ENCODE assay signal across 33 cellular contexts in the genomic region with DNA sequence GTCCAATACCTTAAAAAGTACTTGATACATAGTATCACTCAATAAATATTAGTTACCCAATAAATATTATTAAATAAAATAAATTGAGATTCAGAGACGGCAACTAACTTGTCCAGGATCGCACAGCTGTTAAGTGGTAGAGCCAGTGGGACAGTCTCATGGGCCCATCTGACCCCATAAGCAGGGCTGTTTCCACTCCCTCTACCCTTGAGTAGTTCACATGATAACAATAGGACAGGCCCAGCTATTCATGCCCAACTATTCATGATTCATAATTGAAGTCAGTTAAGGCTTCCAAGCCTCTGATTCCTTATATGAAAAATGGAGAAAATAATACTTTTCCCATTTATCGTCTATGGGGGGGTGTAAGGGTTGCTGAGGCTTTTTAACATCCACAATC.
"Had no signal": no experiment of that assay in that cellular context is flagged by ENCODE, and none has a peak within 500 bp of the region (broad histone marks: within the 10 kb centered on the region; RNA-seq: fewer than 3 reads in every experiment).

No MANE protein-coding gene starts in this region.

- H3K27ac ChIP-seq: adrenal gland, body of pancreas, breast epithelium, cardiac muscle cell, coronary artery, esophagus squamous epithelium, gastrocnemius medialis, heart left ventricle had no signal

- DNase-seq: activated CD4-positive, alpha-beta memory T cell treated with anti-CD3 and anti-CD28 coated beads for 36 hours; activated CD4-positive, alpha-beta T cell treated with anti-CD3 and anti-CD28 coated beads for 36 hours; activated CD4-positive, alpha-beta T cell treated with anti-CD3 and anti-CD28 coated beads, Interleukin-2, amount 10 ng/mL, durations not matched to agents 24 days and 14 days; activated CD4-positive, CD25-positive, alpha-beta regulatory T cell; activated CD4-positive, CD25-positive, alpha-beta regulatory T cell treated with anti-CD3 and anti-CD28 coated beads, Interleukin-2, amount 50 U/mL, for 72 hours; activated CD8-positive, alpha-beta memory T cell treated with anti-CD3 and anti-CD28 coated beads, Interleukin-2, amount 10 ng/mL, durations not matched to agents 7 days and 5 days; activated CD8-positive, alpha-beta memory T cell treated with anti-CD3 and anti-CD28 coated beads, Interleukin-2, amount 50 U/mL, for 4 hours; activated CD8-positive, alpha-beta T cell treated with anti-CD3 and anti-CD28 coated beads, Interleukin-2, amount 10 ng/mL, durations not matched to agents 7 days and 5 days; activated effector memory CD4-positive, alpha-beta T cell treated with anti-CD3 and anti-CD28 coated beads, Interleukin-2, amount 50 U/mL, for 16 hours; activated naive CD4-positive, alpha-beta T cell treated with anti-CD3 and anti-CD28 coated beads for 36 hours; activated naive CD8-positive, alpha-beta T cell treated with anti-CD3 and anti-CD28 coated beads for 36 hours; activated naive CD8-positive, alpha-beta T cell treated with anti-CD3 and anti-CD28 coated beads, Interleukin-2, amount 50 U/mL, for 24 hours; activated T-cell treated with anti-CD3 and anti-CD28 coated beads, Interleukin-2, amount 50 U/mL, for 1 hour; activated T-cell treated with anti-CD3 and anti-CD28 coated beads, Interleukin-2, amount 50 U/mL, for 48 hours; adrenal gland; amygdala; aorta; body of pancreas; central memory CD4-positive, alpha-beta T cell; effector memory CD4-positive, alpha-beta T cell; erythroblast; esophagus squamous epithelium; foreskin fibroblast; gastrocnemius medialis; glutamatergic neuron; heart left ventricle; T-helper 1 cell; T-helper 17 cell; T1000 had no signal

- H3K36me3 ChIP-seq: adrenal gland, breast epithelium, cardiac muscle cell, esophagus squamous epithelium, gastrocnemius medialis, heart left ventricle had no signal

- H3K4me3 ChIP-seq: adrenal gland, body of pancreas, breast epithelium, cardiac muscle cell, coronary artery, dorsolateral prefrontal cortex, esophagus squamous epithelium, gastrocnemius medialis, heart left ventricle had no signal

- H3K9me3 ChIP-seq: adrenal gland, body of pancreas, breast epithelium, esophagus squamous epithelium, gastrocnemius medialis, heart left ventricle had no signal

- H3K27me3 ChIP-seq: adrenal gland, body of pancreas, breast epithelium, cardiac muscle cell, esophagus squamous epithelium, gastrocnemius medialis, heart left ventricle had no signal

- ATAC-seq: activated CD4-positive, alpha-beta T cell treated with anti-CD3 and anti-CD28 coated beads for 36 hours; activated CD8-positive, alpha-beta memory T cell treated with anti-CD3 and anti-CD28 coated beads, Interleukin-2, amount 10 ng/mL, durations not matched to agents 7 days and 5 days; activated CD8-positive, alpha-beta T cell treated with anti-CD3 and anti-CD28 coated beads, Interleukin-2, amount 10 ng/mL, durations not matched to agents 7 days and 5 days; activated naive CD8-positive, alpha-beta T cell treated with anti-CD3 and anti-CD28 coated beads, Interleukin-2, amount 50 U/mL, for 24 hours; body of pancreas; gastrocnemius medialis; heart left ventricle; T-helper 17 cell had no signal

- H3K4me1 ChIP-seq: adrenal gland, body of pancreas, breast epithelium, esophagus squamous epithelium, gastrocnemius medialis had no signal
